In the genomic region with DNA sequence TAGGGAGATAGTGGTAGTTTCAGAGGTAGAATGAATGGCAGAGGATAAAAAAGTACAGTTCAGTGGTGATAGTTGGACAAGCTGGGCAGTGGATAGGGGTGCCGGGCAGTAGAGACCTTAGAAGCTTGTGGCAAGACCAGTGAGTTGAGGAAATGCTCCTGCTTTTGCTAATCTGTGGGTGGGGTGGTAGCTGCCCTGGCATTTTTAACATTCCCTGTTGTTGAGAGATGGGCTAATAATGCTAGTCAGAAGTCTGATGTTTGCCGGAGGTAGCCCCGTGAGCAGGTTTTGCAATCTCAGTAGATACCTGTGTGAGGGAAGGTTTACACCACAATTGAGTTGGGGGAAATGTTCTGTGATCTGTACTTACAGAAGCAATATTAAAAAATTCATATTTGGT, we compare ENCODE assay signal across 1 cellular context.
TF ChIP-seq lines count a peak whose summit lies in the region.

No MANE protein-coding gene starts in this region.

TF ChIP-seq in GM23338, 12 proteins besides CTCF, POLR2A, EP300 and RAD21:
- TF ChIP-seq ZNF331 (CRISPR knock-in tag; IDR thresholded peaks at IDR 0.05; ENCODE audit: low read depth) (no peak), NANOG (IDR thresholded peaks at IDR 0.05; ENCODE audit: borderline replicate concordance) (no peak), EZH2phosphoT487 (IDR thresholded peaks at IDR 0.05; ENCODE audit: unreplicated experiment) (no peak), POLR2AphosphoS5 (IDR thresholded peaks at IDR 0.05; ENCODE audit: low read depth) (no peak), ZNF114 (CRISPR knock-in tag; IDR thresholded peaks at IDR 0.05) (no peak), EZH2 (IDR thresholded peaks at IDR 0.05; ENCODE audit: low read depth, unreplicated experiment) (no peak), JUNB (IDR thresholded peaks at IDR 0.05; ENCODE audit: unreplicated experiment) (no peak), STAT1 (IDR thresholded peaks at IDR 0.05; ENCODE audit: unreplicated experiment) (no peak), CREB1 (CRISPR knock-in tag; IDR thresholded peaks at IDR 0.05; ENCODE audit: low read depth) (no peak)
- TF ChIP-seq, protein P1, sequence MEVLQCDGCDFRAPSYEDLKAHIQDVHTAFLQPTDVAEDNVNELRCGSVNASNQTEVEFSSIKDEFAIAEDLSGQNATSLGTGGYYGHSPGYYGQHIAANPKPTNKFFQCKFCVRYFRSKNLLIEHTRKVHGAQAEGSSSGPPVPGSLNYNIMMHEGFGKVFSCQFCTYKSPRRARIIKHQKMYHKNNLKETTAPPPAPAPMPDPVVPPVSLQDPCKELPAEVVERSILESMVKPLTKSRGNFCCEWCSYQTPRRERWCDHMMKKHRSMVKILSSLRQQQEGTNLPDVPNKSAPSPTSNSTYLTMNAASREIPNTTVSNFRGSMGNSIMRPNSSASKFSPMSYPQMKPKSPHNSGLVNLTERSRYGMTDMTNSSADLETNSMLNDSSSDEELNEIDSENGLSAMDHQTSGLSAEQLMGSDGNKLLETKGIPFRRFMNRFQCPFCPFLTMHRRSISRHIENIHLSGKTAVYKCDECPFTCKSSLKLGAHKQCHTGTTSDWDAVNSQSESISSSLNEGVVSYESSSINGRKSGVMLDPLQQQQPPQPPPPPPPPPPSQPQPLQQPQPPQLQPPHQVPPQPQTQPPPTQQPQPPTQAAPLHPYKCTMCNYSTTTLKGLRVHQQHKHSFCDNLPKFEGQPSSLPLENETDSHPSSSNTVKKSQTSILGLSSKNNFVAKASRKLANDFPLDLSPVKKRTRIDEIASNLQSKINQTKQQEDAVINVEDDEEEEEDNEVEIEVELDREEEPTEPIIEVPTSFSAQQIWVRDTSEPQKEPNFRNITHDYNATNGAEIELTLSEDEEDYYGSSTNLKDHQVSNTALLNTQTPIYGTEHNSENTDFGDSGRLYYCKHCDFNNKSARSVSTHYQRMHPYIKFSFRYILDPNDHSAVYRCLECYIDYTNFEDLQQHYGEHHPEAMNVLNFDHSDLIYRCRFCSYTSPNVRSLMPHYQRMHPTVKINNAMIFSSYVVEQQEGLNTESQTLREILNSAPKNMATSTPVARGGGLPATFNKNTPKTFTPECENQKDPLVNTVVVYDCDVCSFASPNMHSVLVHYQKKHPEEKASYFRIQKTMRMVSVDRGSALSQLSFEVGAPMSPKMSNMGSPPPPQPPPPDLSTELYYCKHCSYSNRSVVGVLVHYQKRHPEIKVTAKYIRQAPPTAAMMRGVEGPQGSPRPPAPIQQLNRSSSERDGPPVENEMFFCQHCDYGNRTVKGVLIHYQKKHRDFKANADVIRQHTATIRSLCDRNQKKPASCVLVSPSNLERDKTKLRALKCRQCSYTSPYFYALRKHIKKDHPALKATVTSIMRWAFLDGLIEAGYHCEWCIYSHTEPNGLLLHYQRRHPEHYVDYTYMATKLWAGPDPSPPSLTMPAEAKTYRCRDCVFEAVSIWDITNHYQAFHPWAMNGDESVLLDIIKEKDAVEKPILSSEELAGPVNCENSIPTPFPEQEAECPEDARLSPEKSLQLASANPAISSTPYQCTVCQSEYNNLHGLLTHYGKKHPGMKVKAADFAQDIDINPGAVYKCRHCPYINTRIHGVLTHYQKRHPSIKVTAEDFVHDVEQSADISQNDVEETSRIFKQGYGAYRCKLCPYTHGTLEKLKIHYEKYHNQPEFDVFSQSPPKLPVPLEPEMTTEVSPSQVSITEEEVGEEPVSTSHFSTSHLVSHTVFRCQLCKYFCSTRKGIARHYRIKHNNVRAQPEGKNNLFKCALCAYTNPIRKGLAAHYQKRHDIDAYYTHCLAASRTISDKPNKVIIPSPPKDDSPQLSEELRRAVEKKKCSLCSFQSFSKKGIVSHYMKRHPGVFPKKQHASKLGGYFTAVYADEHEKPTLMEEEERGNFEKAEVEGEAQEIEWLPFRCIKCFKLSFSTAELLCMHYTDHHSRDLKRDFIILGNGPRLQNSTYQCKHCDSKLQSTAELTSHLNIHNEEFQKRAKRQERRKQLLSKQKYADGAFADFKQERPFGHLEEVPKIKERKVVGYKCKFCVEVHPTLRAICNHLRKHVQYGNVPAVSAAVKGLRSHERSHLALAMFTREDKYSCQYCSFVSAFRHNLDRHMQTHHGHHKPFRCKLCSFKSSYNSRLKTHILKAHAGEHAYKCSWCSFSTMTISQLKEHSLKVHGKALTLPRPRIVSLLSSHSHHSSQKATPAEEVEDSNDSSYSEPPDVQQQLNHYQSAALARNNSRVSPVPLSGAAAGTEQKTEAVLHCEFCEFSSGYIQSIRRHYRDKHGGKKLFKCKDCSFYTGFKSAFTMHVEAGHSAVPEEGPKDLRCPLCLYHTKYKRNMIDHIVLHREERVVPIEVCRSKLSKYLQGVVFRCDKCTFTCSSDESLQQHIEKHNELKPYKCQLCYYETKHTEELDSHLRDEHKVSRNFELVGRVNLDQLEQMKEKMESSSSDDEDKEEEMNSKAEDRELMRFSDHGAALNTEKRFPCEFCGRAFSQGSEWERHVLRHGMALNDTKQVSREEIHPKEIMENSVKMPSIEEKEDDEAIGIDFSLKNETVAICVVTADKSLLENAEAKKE (CRISPR knock-in tag; IDR thresholded peaks at IDR 0.05): no peak
- TF ChIP-seq, protein P2, sequence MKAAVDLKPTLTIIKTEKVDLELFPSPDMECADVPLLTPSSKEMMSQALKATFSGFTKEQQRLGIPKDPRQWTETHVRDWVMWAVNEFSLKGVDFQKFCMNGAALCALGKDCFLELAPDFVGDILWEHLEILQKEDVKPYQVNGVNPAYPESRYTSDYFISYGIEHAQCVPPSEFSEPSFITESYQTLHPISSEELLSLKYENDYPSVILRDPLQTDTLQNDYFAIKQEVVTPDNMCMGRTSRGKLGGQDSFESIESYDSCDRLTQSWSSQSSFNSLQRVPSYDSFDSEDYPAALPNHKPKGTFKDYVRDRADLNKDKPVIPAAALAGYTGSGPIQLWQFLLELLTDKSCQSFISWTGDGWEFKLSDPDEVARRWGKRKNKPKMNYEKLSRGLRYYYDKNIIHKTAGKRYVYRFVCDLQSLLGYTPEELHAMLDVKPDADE (IDR thresholded peaks at IDR 0.05): no peak
- TF ChIP-seq, protein P3, sequence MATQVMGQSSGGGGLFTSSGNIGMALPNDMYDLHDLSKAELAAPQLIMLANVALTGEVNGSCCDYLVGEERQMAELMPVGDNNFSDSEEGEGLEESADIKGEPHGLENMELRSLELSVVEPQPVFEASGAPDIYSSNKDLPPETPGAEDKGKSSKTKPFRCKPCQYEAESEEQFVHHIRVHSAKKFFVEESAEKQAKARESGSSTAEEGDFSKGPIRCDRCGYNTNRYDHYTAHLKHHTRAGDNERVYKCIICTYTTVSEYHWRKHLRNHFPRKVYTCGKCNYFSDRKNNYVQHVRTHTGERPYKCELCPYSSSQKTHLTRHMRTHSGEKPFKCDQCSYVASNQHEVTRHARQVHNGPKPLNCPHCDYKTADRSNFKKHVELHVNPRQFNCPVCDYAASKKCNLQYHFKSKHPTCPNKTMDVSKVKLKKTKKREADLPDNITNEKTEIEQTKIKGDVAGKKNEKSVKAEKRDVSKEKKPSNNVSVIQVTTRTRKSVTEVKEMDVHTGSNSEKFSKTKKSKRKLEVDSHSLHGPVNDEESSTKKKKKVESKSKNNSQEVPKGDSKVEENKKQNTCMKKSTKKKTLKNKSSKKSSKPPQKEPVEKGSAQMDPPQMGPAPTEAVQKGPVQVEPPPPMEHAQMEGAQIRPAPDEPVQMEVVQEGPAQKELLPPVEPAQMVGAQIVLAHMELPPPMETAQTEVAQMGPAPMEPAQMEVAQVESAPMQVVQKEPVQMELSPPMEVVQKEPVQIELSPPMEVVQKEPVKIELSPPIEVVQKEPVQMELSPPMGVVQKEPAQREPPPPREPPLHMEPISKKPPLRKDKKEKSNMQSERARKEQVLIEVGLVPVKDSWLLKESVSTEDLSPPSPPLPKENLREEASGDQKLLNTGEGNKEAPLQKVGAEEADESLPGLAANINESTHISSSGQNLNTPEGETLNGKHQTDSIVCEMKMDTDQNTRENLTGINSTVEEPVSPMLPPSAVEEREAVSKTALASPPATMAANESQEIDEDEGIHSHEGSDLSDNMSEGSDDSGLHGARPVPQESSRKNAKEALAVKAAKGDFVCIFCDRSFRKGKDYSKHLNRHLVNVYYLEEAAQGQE (IDR thresholded peaks at IDR 0.05; ENCODE audit: unreplicated experiment): no peak
